ENCODE assay signal across 8 cellular contexts in the genomic region with DNA sequence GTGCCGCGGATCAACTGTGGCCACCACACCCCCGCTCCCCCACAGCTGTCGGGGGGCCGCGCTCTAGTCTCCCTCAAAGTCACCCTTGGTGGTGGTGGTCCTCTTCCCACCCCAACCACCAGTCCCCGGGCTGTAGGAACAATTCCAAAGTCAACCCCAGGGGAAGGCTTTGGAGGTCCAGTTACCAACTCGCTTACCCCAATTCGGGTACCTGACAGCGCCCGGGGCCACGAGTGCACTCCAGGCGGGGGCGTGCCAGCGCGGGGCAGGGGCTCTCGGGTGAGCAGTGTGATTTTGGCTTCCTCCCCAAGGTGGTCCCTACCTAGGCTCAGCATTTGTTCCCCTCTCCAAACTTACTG. TPM values are rescaled to one million over a fixed set of nuclear protein-coding genes. Genes with fewer than 3 reads are reported as not detected.
A peak's percentile ranks its signal among the peaks of the same experiment; 100 is the strongest.
DNase-seq lines count a peak whose midpoint lies in the region; ATAC-seq and TF ChIP-seq lines count a peak whose summit lies in the region.

No MANE protein-coding gene starts in this region.

- no peak for DNase-seq in AG04449 (ENCODE audit: low read depth, low spot score)
- DNase-seq in activated CD4-positive, alpha-beta T cell treated with anti-CD3 and anti-CD28 coated beads, Interleukin-2, amount 50 U/mL, for 4 hours = peak; percentile 21 to 34
- DNase-seq in psoas muscle = peak in 1 of 2 donors; percentile 37
- DNase-seq in Ammon's horn (ENCODE audit: low spot score) = no peak

- H3K27me3 ChIP-seq in esophagus (ENCODE audit: control insufficient read depth in 1 of 2, insufficient read depth in 2 of 2, low read length in 2 of 2) (no peaks in the 10 kb centered on the region), psoas muscle (ENCODE audit: insufficient read depth in 3 of 3, low read length in 2 of 3) (no peaks in the 10 kb centered on the region)

- intact Hi-C loops in psoas muscle (cut with DNase I) = loop anchor here (1.0 to 10.0 kb wide), 5 partner anchors 45 to 1023 kb away; no protein-coding TSS in a partner anchor

- H3K36me3 ChIP-seq in esophagus (ENCODE audit: control insufficient read depth in 2 of 2, insufficient read depth in 2 of 2, low read length in 1 of 2) = no peaks in the 10 kb centered on the region
- no peaks in the 10 kb centered on the region for H3K36me3 ChIP-seq in psoas muscle (ENCODE audit: insufficient read depth in 1 of 2, low read depth in 1 of 2)

- WGBS in esophagus, 2 donors = 2 to 3% methylated on average over 17 of the region's 17 CpGs
- 1 to 12% (median 2%) methylated on average over 16 to 17 of the region's 17 CpGs for WGBS in psoas muscle, 3 donors

- H3K9me3 ChIP-seq in esophagus (ENCODE audit: control insufficient read depth in 2 of 2, insufficient read depth in 1 of 2, low read depth in 1 of 2, low read length in 1 of 2) = no peaks in the 10 kb centered on the region
- H3K9me3 ChIP-seq in psoas muscle = no peaks in the 10 kb centered on the region

- H3K27ac ChIP-seq in esophagus (ENCODE audit: low read depth in 2 of 2, low read length in 1 of 2) (peak overlapping the region; percentile 93 to 99), psoas muscle (peak overlapping the region; percentile 97)

- POLR2A ChIA-PET in AG04449 (lab: Yijun Ruan, JAX) = interaction anchor here (0.6 kb wide), 1 partner anchor 116 kb away, joined by 3 read pairs; no protein-coding TSS in a partner anchor

- H3K4me3 ChIP-seq in AG04449 (ENCODE audit: low read depth, low read length) (peak overlapping the region; percentile 95), esophagus (ENCODE audit: low read depth in 1 of 2, low read length in 2 of 2) (peak overlapping the region; percentile 75), psoas muscle (peak overlapping the region; percentile 94)

- CTCF ChIA-PET in AG04449 (lab: Yijun Ruan, JAX) = interaction anchor here (15.9 kb wide), 1 partner anchor 125 kb away, joined by 180 read pairs; no protein-coding TSS in a partner anchor

- TF ChIP-seq CTCF in AG04449 (IDR thresholded peaks at IDR 0.05; ENCODE audit: insufficient read depth, low read length, missing control alignments) (no peak), psoas muscle (IDR thresholded peaks at IDR 0.05) (no peak)

- ATAC-seq in HG02759 (IDR thresholded peaks at IDR 0.05; ENCODE audit: unreplicated experiment) = peak; percentile 0
- ATAC-seq in psoas muscle = peak in 2 of 4 donors; percentile 0
- ATAC-seq in GM19395 (IDR thresholded peaks at IDR 0.05; ENCODE audit: unreplicated experiment) = no peak
- no peak for ATAC-seq in HG02610 (IDR thresholded peaks at IDR 0.05; ENCODE audit: unreplicated experiment)

- H3K4me1 ChIP-seq in esophagus (ENCODE audit: control insufficient read depth in 2 of 2, insufficient read depth in 2 of 2, low read length in 1 of 2) (peaks cover 11% of the 10 kb centered on the region in 2 donors), psoas muscle (peaks cover 24% of the 10 kb centered on the region)

RNA-seq across cellular contexts. Expression of a gene that starts 0.6 kb away (rescaled TPM):
- polyA plus RNA-seq in esophagus (10 to 100 TPM; 29.2 to 29.7 TPM), psoas muscle (10 to 100 TPM; 10.4 to 24.3 (median 22.0) TPM)
- 10 to 100 TPM; 30.0 to 37.6 (median 35.4) TPM for total RNA-seq in psoas muscle

Comparison
In these comparisons a context has a peak if more than half of its experiments do, and no peak if none do; other contexts are left out.
1. DNase-seq: peak in activated CD4-positive, alpha-beta T cell treated with anti-CD3 and anti-CD28 coated beads, Interleukin-2, amount 50 U/mL, for 4 hours (2 of 2); none in AG04449 (single experiment) and Ammon's horn (single experiment).
2. Peak in every context shown above with its lines, with median percentiles within 50 percentile points of each other: H3K4me3 ChIP-seq.